In genomic region chr1:50968884-50969610, GRCh38 we compare ENCODE assay signal across 1 cellular context.
A peak's percentile ranks its signal among the peaks of the same experiment; 100 is the strongest.
TF ChIP-seq lines count a peak whose summit lies in the region.

No MANE protein-coding gene starts in this region.

TF ChIP-seq in H1, 55 proteins besides CTCF, POLR2A, EP300 and RAD21 (continued from another document):
- TF ChIP-seq EGR1 (IDR thresholded peaks at IDR 0.05; ENCODE audit: borderline replicate concordance, low read depth, low read length) (peak; percentile 34; the same call in 1 of the 2 replicates), CHD7 (IDR thresholded peaks at IDR 0.05; ENCODE audit: insufficient replicate concordance, low read length) (no peak), JUN (IDR thresholded peaks at IDR 0.05; ENCODE audit: low read depth, low read length) (no peak), SAP30 (IDR thresholded peaks at IDR 0.05; ENCODE audit: insufficient read depth, insufficient replicate concordance, low read length) (peak; percentile 54), CREB1 (IDR thresholded peaks at IDR 0.05) (0 out of 2 replicates have a peak, but pooled peaks have one; percentile 11), RXRA (IDR thresholded peaks at IDR 0.05; ENCODE audit: insufficient read depth, low read depth, low read length) (no peak), SIN3A (conservative IDR thresholded peaks at IDR 0.05 in 1 of 2, IDR thresholded peaks at IDR 0.05 in 1 of 2; ENCODE audit: low read depth in 1 of 2, low read length in 2 of 2) (peak; percentile 2 to 53; a peak in 1 of 4 replicates), JUND (IDR thresholded peaks at IDR 0.05; ENCODE audit: low read length) (no peak), BACH1 (IDR thresholded peaks at IDR 0.05; ENCODE audit: low read length) (no peak), KDM5A (IDR thresholded peaks at IDR 0.05; ENCODE audit: low read length) (no peak), BCL11A (IDR thresholded peaks at IDR 0.05; ENCODE audit: low read depth in 2 of 2, low read length in 2 of 2) (no peak)
TF ChIP-seq in H1: peak in this region for 6.
